In the genomic region with DNA sequence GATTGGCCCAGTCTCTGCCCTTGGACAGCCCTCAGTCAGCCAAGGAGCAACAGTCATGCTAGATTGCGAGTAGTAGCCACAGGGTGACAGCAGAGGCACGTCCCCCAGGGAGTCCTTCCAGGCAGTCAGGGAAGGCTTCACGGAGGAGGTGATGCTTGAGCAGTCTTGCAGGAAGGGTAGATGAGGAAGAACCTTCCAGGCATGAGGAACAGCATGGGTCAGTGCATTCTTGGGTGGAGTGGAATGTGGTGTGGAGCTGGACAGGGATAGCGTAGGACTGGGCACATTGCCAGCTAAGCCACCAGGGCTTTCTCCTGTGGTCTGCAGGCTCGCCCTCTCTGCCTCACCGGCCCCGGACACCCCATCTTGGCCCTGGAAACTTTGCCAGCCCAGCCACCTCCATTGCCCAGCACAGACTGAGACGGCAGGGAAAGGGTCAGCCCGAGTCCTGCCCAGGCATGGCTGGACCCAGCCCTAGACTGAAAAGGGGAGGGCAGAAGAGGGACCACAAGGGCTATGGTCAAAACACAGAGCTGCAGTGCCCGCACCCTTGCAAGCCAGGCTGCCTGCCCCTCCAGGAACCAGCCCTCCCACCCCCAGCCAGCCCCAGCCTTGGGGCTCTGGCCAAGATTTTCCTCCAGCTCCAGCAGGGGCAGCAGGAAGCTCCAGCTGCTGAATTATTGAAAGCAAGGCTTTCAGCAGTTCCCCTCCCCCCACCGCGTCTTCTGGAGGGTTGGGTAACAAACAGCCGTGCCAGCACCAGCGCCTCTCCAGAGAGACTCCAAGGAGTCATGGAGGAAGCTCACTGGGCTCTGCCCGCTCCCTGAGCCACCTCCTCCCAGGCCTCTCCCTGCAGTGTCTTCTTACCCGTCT, we compare ENCODE assay signal across 9 cellular contexts. TPM values are rescaled to one million over a fixed set of nuclear protein-coding genes. Genes with fewer than 3 reads are reported as not detected.
DNase-seq lines count a peak whose midpoint lies in the region; TF ChIP-seq lines count a peak whose summit lies in the region.
"Had no signal": no experiment of that assay in that cellular context is flagged by ENCODE, and none has a peak within 500 bp of the region (broad histone marks: within the 10 kb centered on the region; RNA-seq: fewer than 3 reads in every experiment).

No MANE protein-coding gene starts in this region.

- CTCF ChIA-PET in PC-9 (lab: Charles Lee) = interaction anchor here (0.7 kb wide), 1 partner anchor 1306 kb away, joined by 3 read pairs; no protein-coding TSS in a partner anchor

- TF ChIP-seq CTCF in PC-9 (conservative IDR thresholded peaks at IDR 0.05) (no peak), fibroblast of the aortic adventitia (IDR thresholded peaks at IDR 0.05; ENCODE audit: insufficient read depth, low read length) (peak; percentile 2)

- in situ Hi-C loops in GM23248 (cut with MboI) = no loop called here

- H3F3A ChIP-seq in GM23248 (ENCODE audit: insufficient read depth) (no peaks in the 10 kb centered on the region), PC-9 (ENCODE audit: insufficient read depth, low read depth) (peaks cover 7% of the 10 kb centered on the region; the same call in 1 of the 2 replicates)

- intact Hi-C loops in PC-9 (cut with micrococcal nuclease; ENCODE audit: unreplicated experiment) = no loop called here

- H2AFZ ChIP-seq in GM23248 = no peak overlapping the region
- H2AFZ ChIP-seq in PC-9 = no peak overlapping the region

- no TSS peak for BruUV-seq in PC-9 (replicated peaks; lab: Mats Ljungman, UMichigan)

- H3K36me3 ChIP-seq in GM23248 (ENCODE audit: low read depth) (no peaks in the 10 kb centered on the region), PC-9 (ENCODE audit: low read depth) (no peaks in the 10 kb centered on the region)

- H3K4me1 ChIP-seq in GM23248 (ENCODE audit: insufficient read depth) (no peaks in the 10 kb centered on the region), PC-9 (replicated peaks; ENCODE audit: insufficient read depth) (peaks cover 8% of the 10 kb centered on the region)

- no peaks in the 10 kb centered on the region for H3K9me3 ChIP-seq in GM23248 (ENCODE audit: low read depth)
- no peaks in the 10 kb centered on the region for H3K9me3 ChIP-seq in PC-9 (ENCODE audit: insufficient read depth, low read depth)

- H3K79me2 ChIP-seq in GM23248 (ENCODE audit: insufficient read depth) (no peaks in the 10 kb centered on the region), PC-9 (ENCODE audit: low read depth) (no peaks in the 10 kb centered on the region)

- peak; percentile 59 for DNase-seq in GM23248
- DNase-seq in PC-9 = peak in 1 of 2 experiments; percentile 54
- DNase-seq in fibroblast of the aortic adventitia (ENCODE audit: low read depth) = peak; percentile 71
- DNase-seq in renal cortical epithelial cell (ENCODE audit: low read depth) = peak; percentile 96
- DNase-seq in HPDE6-E6E7 (ENCODE audit: extremely low spot score) = no peak
- DNase-seq in NCI-H2107 treated with DMSO at 0.1 percent for 48 hours (lab: John Stamatoyannopoulos, UW; ENCODE audit: unreplicated experiment) = no peak
- no peak for DNase-seq in NAMALWA (ENCODE audit: low spot score)
- no peak for DNase-seq in activated CD4-positive, alpha-beta T cell treated with anti-CD3 and anti-CD28 coated beads for 1 hour
- DNase-seq: activated CD4-positive, alpha-beta T cell treated with anti-CD3 and anti-CD28 coated beads, Interleukin-2, amount 10 ng/mL, durations not matched to agents 7 days and 5 days had no signal

- H4K20me1 ChIP-seq in GM23248 (ENCODE audit: insufficient read depth) = no peaks in the 10 kb centered on the region
- H4K20me1 ChIP-seq in PC-9 (ENCODE audit: insufficient read depth) = no peaks in the 10 kb centered on the region

- no peaks in the 10 kb centered on the region for H3K9me2 ChIP-seq in GM23248 (ENCODE audit: insufficient read depth)
- no peaks in the 10 kb centered on the region for H3K9me2 ChIP-seq in PC-9 (ENCODE audit: insufficient read depth)

- WGBS in GM23248 (ENCODE audit: low coverage in 1 of 2, low lambda C conversion rate in 2 of 2, missing lambda C conversion rate in 2 of 2), 2 experiments = 17 to 19% methylated on average over 16 of the region's 16 CpGs

- POLR2A ChIA-PET in PC-9 (lab: Charles Lee; ENCODE audit: unreplicated experiment) = no interaction called here

- H3K4me3 ChIP-seq in GM23248 = no peak overlapping the region
- no peak overlapping the region for H3K4me3 ChIP-seq in PC-9
- no peak overlapping the region for H3K4me3 ChIP-seq in fibroblast of the aortic adventitia (ENCODE audit: low read depth, low read length)

- H3K27ac ChIP-seq in GM23248 (no peak overlapping the region), PC-9 (no peak overlapping the region)

- H3K27me3 ChIP-seq in GM23248 (replicated peaks; ENCODE audit: insufficient read depth) (peaks cover 19% of the 10 kb centered on the region; the same call in 1 of the 2 replicates), PC-9 (ENCODE audit: insufficient read depth, low read depth) (peaks cover 47% of the 10 kb centered on the region)

- no peak overlapping the region for H3K9ac ChIP-seq in GM23248

- no peak overlapping the region for H3K4me2 ChIP-seq in GM23248 (ENCODE audit: unreplicated experiment)
- peak overlapping the region; percentile 7; the same call in 1 of the 2 replicates for H3K4me2 ChIP-seq in PC-9

RNA-seq across cellular contexts. Expression of a gene that starts 18.7 kb away (rescaled TPM):
- total RNA-seq in GM23248 (2014; rRNA removed; shearing (Covaris generic)) = 0.65 TPM in 1 of 2 replicates, not detected in the other
- 0.39 and 0.91 TPM in 2 replicates for polyA plus RNA-seq in GM23248 (2016; fragmentation: Nextera tagmentation; extraction: Ambion mirVana)
- total RNA-seq in PC-9 (2021) (0.74 and 1.2 TPM in 2 replicates), fibroblast of the aortic adventitia (ENCODE audit: low replicate concordance) (0.18 and 1.3 TPM in 2 replicates), renal cortical epithelial cell (0.30 TPM in 1 of 2 replicates, not detected in the other)
- total RNA-seq: activated CD4-positive, alpha-beta T cell treated with anti-CD3 and anti-CD28 coated beads, Interleukin-2, amount 10 ng/mL, durations not matched to agents 7 days and 5 days had no signal

Comparison
In these comparisons a context has a peak if more than half of its experiments do, and no peak if none do; other contexts are left out.
1. DNase-seq: peak in GM23248 (single experiment), fibroblast of the aortic adventitia (single experiment) and renal cortical epithelial cell (single experiment); none in HPDE6-E6E7 (single experiment), NCI-H2107 treated with DMSO at 0.1 percent for 48 hours (single experiment), NAMALWA (single experiment) and activated CD4-positive, alpha-beta T cell treated with anti-CD3 and anti-CD28 coated beads for 1 hour (single experiment).